In genomic region chr14:61438860-61439765, GRCh38 we compare ENCODE assay signal across 1 cellular context.
TF ChIP-seq lines count a peak whose summit lies in the region.

No MANE protein-coding gene starts in this region.

TF ChIP-seq in HEK293, 187 proteins besides CTCF, POLR2A, EP300 and RAD21 (continued from another document):
- TF ChIP-seq ZBTB20 (tag by site-specific recombination; IDR thresholded peaks at IDR 0.05) (0 out of 2 replicates have a peak, but pooled peaks have one; percentile 36), ZNF366 (tag by site-specific recombination; conservative IDR thresholded peaks at IDR 0.05) (peak; percentile 39; the same call in 1 of the 2 replicates), PRDM10 (tag by site-specific recombination; IDR thresholded peaks at IDR 0.05) (peak; percentile 99), ZNF423 (tag by site-specific recombination; IDR thresholded peaks at IDR 0.05) (peak; percentile 32; the same call in 1 of the 2 replicates), ZBTB44 (tag by site-specific recombination; IDR thresholded peaks at IDR 0.05) (peak; percentile 79; the same call in 1 of the 2 replicates), PRDM6 (tag by site-specific recombination; IDR thresholded peaks at IDR 0.05) (peak; percentile 73), PRDM1 (tag by site-specific recombination; IDR thresholded peaks at IDR 0.05) (peak; percentile 71; the same call in 1 of the 2 replicates), ZNF660 (tag by site-specific recombination; IDR thresholded peaks at IDR 0.05) (0 out of 2 replicates have a peak, but pooled peaks have one; percentile 37), ZBTB8A (tag by site-specific recombination; IDR thresholded peaks at IDR 0.05) (0 out of 2 replicates have a peak, but pooled peaks have one; percentile 18), ZNF701 (tag by site-specific recombination; IDR thresholded peaks at IDR 0.05) (no peak), KLF16 (tag by site-specific recombination; IDR thresholded peaks at IDR 0.05) (no peak)
TF ChIP-seq in HEK293: peak in this region for 25.
